15 cellular contexts compared by ENCODE assay signal in the genomic region with DNA sequence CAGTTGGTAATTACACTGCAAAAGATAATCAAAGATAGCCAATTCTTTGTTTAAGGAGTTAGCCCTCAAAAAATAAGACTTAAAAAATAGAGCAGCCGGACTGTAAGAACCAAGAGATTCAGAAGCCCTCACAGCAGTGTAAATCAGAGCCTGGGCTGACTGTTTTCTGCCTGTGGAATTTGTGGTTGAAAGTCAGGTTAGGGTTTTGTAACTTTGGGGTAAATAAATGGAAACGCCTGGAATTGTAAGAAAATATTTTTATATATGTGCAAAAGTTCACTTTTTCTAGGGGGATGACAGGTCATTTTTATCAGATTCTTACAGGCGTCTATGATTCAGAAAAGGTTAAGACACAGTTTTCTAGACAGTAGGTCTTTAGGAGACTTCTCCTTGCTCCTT.
"Had no signal": no experiment of that assay in that cellular context is flagged by ENCODE, and none has a peak within 500 bp of the region (broad histone marks: within the 10 kb centered on the region; RNA-seq: fewer than 3 reads in every experiment).

No MANE protein-coding gene starts in this region.

- DNase-seq: activated CD4-positive, alpha-beta memory T cell treated with anti-CD3 and anti-CD28 coated beads, Interleukin-2, amount 10 ng/mL, durations not matched to agents 7 days and 5 days; activated CD4-positive, alpha-beta T cell treated with anti-CD3 and anti-CD28 coated beads for 36 hours; activated gamma-delta T cell treated with Interleukin-2 at 50 U/mL for 16 hours; activated naive CD8-positive, alpha-beta T cell treated with anti-CD3 and anti-CD28 coated beads, Interleukin-2, amount 10 ng/mL, durations not matched to agents 7 days and 5 days; activated T-cell treated with anti-CD3 and anti-CD28 coated beads, Interleukin-2, amount 50 U/mL, for 48 hours; colonic mucosa; immature natural killer cell; psoas muscle; sigmoid colon; stimulated activated CD4-positive, alpha-beta T cell treated with anti-CD3 and anti-CD28 coated beads, Interleukin-12 subunit alpha, Interleukin-12 subunit beta, amount 100 ng/mL, for 4 hours; stimulated activated naive CD4-positive, alpha-beta T cell; T-helper 1 cell; WERI-Rb-1 had no signal

- H3K36me3 ChIP-seq: colonic mucosa, sigmoid colon, suprapubic skin, WERI-Rb-1 had no signal

- H3K27me3 Mint-ChIP-seq: activated CD4-positive, alpha-beta memory T cell treated with anti-CD3 and anti-CD28 coated beads, Interleukin-2, amount 10 ng/mL, durations not matched to agents 7 days and 5 days; activated CD4-positive, alpha-beta T cell treated with anti-CD3 and anti-CD28 coated beads for 36 hours; activated naive CD8-positive, alpha-beta T cell treated with anti-CD3 and anti-CD28 coated beads, Interleukin-2, amount 10 ng/mL, durations not matched to agents 7 days and 5 days; natural killer cell treated with Interleukin-12 subunit alpha and Interleukin-12 subunit beta and Interleukin-15 and Interleukin-18, amount 100 ng/mL, for 72 hours had no signal

- H3K4me1 ChIP-seq: colonic mucosa had no signal

- H3K27ac Mint-ChIP-seq: activated CD4-positive, alpha-beta memory T cell treated with anti-CD3 and anti-CD28 coated beads, Interleukin-2, amount 10 ng/mL, durations not matched to agents 7 days and 5 days; activated CD4-positive, alpha-beta T cell treated with anti-CD3 and anti-CD28 coated beads for 36 hours; activated naive CD8-positive, alpha-beta T cell treated with anti-CD3 and anti-CD28 coated beads, Interleukin-2, amount 10 ng/mL, durations not matched to agents 7 days and 5 days; immature natural killer cell; natural killer cell treated with Interleukin-12 subunit alpha and Interleukin-12 subunit beta and Interleukin-15 and Interleukin-18, amount 100 ng/mL, for 72 hours had no signal

- H3K9me3 ChIP-seq: colonic mucosa, psoas muscle, sigmoid colon, suprapubic skin had no signal

- H3K4me3 ChIP-seq: colonic mucosa, psoas muscle, sigmoid colon, suprapubic skin had no signal

- H3K27ac ChIP-seq: colonic mucosa, psoas muscle, sigmoid colon, suprapubic skin, WERI-Rb-1 had no signal

- H3K9me3 Mint-ChIP-seq: activated CD4-positive, alpha-beta memory T cell treated with anti-CD3 and anti-CD28 coated beads, Interleukin-2, amount 10 ng/mL, durations not matched to agents 7 days and 5 days; activated naive CD8-positive, alpha-beta T cell treated with anti-CD3 and anti-CD28 coated beads, Interleukin-2, amount 10 ng/mL, durations not matched to agents 7 days and 5 days; immature natural killer cell; natural killer cell treated with Interleukin-12 subunit alpha and Interleukin-12 subunit beta and Interleukin-15 and Interleukin-18, amount 100 ng/mL, for 72 hours had no signal

- H3K4me3 Mint-ChIP-seq: activated CD4-positive, alpha-beta memory T cell treated with anti-CD3 and anti-CD28 coated beads, Interleukin-2, amount 10 ng/mL, durations not matched to agents 7 days and 5 days; activated CD4-positive, alpha-beta T cell treated with anti-CD3 and anti-CD28 coated beads for 36 hours; activated naive CD8-positive, alpha-beta T cell treated with anti-CD3 and anti-CD28 coated beads, Interleukin-2, amount 10 ng/mL, durations not matched to agents 7 days and 5 days; immature natural killer cell; natural killer cell treated with Interleukin-12 subunit alpha and Interleukin-12 subunit beta and Interleukin-15 and Interleukin-18, amount 100 ng/mL, for 72 hours had no signal

- H3K27me3 ChIP-seq: colonic mucosa, sigmoid colon, suprapubic skin had no signal

- ATAC-seq: activated CD4-positive, alpha-beta T cell treated with anti-CD3 and anti-CD28 coated beads for 36 hours; natural killer cell treated with Interleukin-12 subunit alpha and Interleukin-12 subunit beta and Interleukin-15 and Interleukin-18, amount 100 ng/mL, for 72 hours; psoas muscle had no signal

- H3K36me3 Mint-ChIP-seq: natural killer cell treated with Interleukin-12 subunit alpha and Interleukin-12 subunit beta and Interleukin-15 and Interleukin-18, amount 100 ng/mL, for 72 hours had no signal
